Comparison of ENCODE assay signal across 27 cellular contexts in the genomic region with DNA sequence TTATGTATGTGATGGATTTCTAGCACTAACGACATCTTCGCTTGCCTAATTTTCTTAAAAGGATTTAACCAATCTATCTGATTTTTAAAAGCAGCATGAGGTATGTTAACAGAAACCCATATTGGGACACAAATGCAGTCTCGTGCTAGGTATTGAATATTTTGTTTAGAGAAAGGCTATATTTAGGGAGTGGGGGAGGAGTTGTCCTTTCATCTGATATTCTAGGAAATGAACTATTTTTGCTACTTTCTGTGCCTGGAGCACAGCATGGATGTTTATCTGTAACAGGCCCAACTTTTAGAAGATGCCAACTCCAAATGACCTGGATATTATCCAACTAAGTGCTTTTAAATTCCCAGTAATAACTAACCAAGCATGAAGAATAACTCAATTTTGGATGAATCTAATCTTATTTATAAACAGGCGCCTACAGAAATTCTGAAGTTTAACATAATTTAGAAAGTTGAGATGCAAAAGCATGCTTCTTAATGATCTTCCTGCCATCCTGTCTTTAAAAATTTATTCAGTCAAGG.
"Had no signal": no experiment of that assay in that cellular context is flagged by ENCODE, and none has a peak within 500 bp of the region (broad histone marks: within the 10 kb centered on the region; RNA-seq: fewer than 3 reads in every experiment).

No MANE protein-coding gene starts in this region.

- H3K4me3 ChIP-seq: stomach, suprapubic skin, testis, thoracic aorta, thyroid gland, tibial artery, tibial nerve, transverse colon, upper lobe of left lung, upper lobe of right lung, uterus, vagina had no signal

- H3K4me1 ChIP-seq: suprapubic skin, thyroid gland, tibial nerve, transverse colon, upper lobe of left lung, upper lobe of right lung, uterus, vagina had no signal

- FAIRE-seq: urothelium cell line had no signal

- ATAC-seq: stimulated activated effector memory CD8-positive, alpha-beta T cell treated with anti-CD3 and anti-CD28 coated beads, Interleukin-12 subunit alpha, Interleukin-12 subunit beta, amount 100 ng/mL, for 72 hours; stimulated activated memory B cell treated with anti-CD40 and anti-IgM and Interleukin-4, amounts not matched to agents 10 μg/mL and 1 μg/mL and 100 μg/mL, for 72 hours; stimulated activated naive B cell treated with anti-CD40 and anti-IgM and Interleukin-4, amounts not matched to agents 10 μg/mL and 1 μg/mL and 100 μg/mL, for 72 hours; stimulated activated naive CD8-positive, alpha-beta T cell treated with anti-CD3 and anti-CD28 coated beads, Interleukin-15, amount 100 ng/mL, for 72 hours; stimulated activated naive CD8-positive, alpha-beta T cell treated with anti-CD3 and anti-CD28 coated beads, Interleukin-15, Interleukin-2, amounts not matched to agents 100 U/mL and 50 U/mL, for 24 hours; upper lobe of right lung had no signal

- H3K36me3 ChIP-seq: stomach, suprapubic skin, thoracic aorta, thyroid gland, tibial artery, tibial nerve, transverse colon, upper lobe of left lung, upper lobe of right lung, uterus, vagina had no signal

- H3K9me3 ChIP-seq: stomach, suprapubic skin, testis, thoracic aorta, thyroid gland, tibial artery, tibial nerve, transverse colon, upper lobe of left lung, upper lobe of right lung, uterus, vagina had no signal

- H3K27me3 ChIP-seq: stomach, suprapubic skin, testis, thyroid gland, tibial artery, tibial nerve, transverse colon, upper lobe of left lung, upper lobe of right lung, uterus, vagina had no signal

- H3K27ac ChIP-seq: stomach, suprapubic skin, testis, thoracic aorta, thyroid gland, tibial artery, tibial nerve, transverse colon, upper lobe of left lung, upper lobe of right lung, uterus, vagina had no signal

- DNase-seq: stimulated activated CD4-positive, alpha-beta T cell treated with anti-CD3 and anti-CD28 coated beads, Interleukin-2, amount 100 ng/mL, for 48 hours; stimulated activated CD4-positive, alpha-beta T cell treated with anti-CD3 and anti-CD28 coated beads, Interleukin-4, amount 100 ng/mL, for 1 hour; stimulated activated CD4-positive, alpha-beta T cell treated with anti-CD3 and anti-CD28 coated beads, Interleukin-4, amount 100 ng/mL, for 24 hours; stimulated activated CD4-positive, alpha-beta T cell treated with anti-CD3 and anti-CD28 coated beads, Interleukin-4, amount 100 ng/mL, for 4 hours; stimulated activated CD8-positive, alpha-beta memory T cell treated with anti-CD3 and anti-CD28 coated beads, Interleukin-4, amount 100 ng/mL, for 48 hours; stimulated activated naive B cell treated with anti-CD40 and anti-IgM and Interleukin-4, amounts not matched to agents 10 μg/mL and 1 μg/mL and 100 μg/mL, for 72 hours; stimulated activated naive CD4-positive, alpha-beta T cell; stimulated activated naive CD4-positive, alpha-beta T cell treated with Interleukin-2 at 50 U/mL for 16 hours; stimulated activated naive CD8-positive, alpha-beta T cell treated with anti-CD3 and anti-CD28 coated beads, Interleukin-15, amount 100 ng/mL, for 72 hours; stimulated activated naive CD8-positive, alpha-beta T cell treated with anti-CD3 and anti-CD28 coated beads, Interleukin-15, Interleukin-2, amounts not matched to agents 100 U/mL and 50 U/mL, for 24 hours; stomach; substantia nigra; testis; thyroid gland; tibial artery; transverse colon; trophoblast cell; upper lobe of left lung; upper lobe of right lung; uterus had no signal
